11 cellular contexts compared by ENCODE assay signal in the genomic region with DNA sequence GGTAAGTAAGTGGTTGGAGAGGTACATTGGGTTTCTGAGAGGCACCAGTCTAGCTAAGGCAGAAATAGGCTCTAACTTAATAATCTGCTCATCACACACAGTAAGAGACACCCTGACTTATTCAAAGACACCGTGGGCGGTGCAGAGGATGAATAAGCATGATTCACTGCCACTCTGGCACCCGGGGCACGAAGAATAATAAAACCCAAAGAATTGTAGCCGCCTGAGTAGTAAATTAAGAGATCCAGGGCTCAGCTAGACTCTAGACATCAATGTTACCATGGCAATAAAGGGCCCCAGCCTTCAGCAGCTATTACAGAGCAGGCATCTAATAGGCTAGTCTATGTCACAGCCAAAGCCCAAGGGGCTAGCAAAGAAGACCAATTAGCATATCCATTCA. TPM values are rescaled to one million over a fixed set of nuclear protein-coding genes. Genes with fewer than 3 reads are reported as not detected.
A peak's percentile ranks its signal among the peaks of the same experiment; 100 is the strongest.
DNase-seq lines count a peak whose midpoint lies in the region; ATAC-seq and TF ChIP-seq lines count a peak whose summit lies in the region.
"Had no signal": no experiment of that assay in that cellular context is flagged by ENCODE, and none has a peak within 500 bp of the region (broad histone marks: within the 10 kb centered on the region; RNA-seq: fewer than 3 reads in every experiment).

No MANE protein-coding gene starts in this region.

- ATAC-seq in left cardiac atrium = no peak
- ATAC-seq in left ventricle myocardium superior = no peak
- ATAC-seq: SK-N-SH treated with all-trans-retinoic acid at 6 μM for 48 hours had no signal

- TF ChIP-seq CTCF in tibial artery (IDR thresholded peaks at IDR 0.05) = no peak

- H3K27me3 ChIP-seq in tibial artery = no peaks in the 10 kb centered on the region

- H3K36me3 ChIP-seq in tibial artery = no peaks in the 10 kb centered on the region

- no peaks in the 10 kb centered on the region for H3K9me3 ChIP-seq in tibial artery

- DNase-seq in NCI-H345 (lab: John Stamatoyannopoulos, UW) (peak; percentile 6), NCI-H345 treated with DMSO at 0.1 percent for 48 hours (lab: John Stamatoyannopoulos, UW; ENCODE audit: unreplicated experiment) (no peak), NCI-H2227 (lab: John Stamatoyannopoulos, UW; ENCODE audit: unreplicated experiment) (peak; percentile 74), cerebellar cortex (ENCODE audit: low spot score) (peak; percentile 14), left cardiac atrium (no peak), left ventricle myocardium superior (no peak), tibial artery (no peak)
- DNase-seq in stimulated activated CD4-positive, alpha-beta T cell treated with anti-CD3 and anti-CD28 coated beads, Interleukin-2, amount 100 ng/mL, for 24 hours = peak; percentile 44 to 48
- DNase-seq: aorta, occipital lobe had no signal

- H3K4me3 ChIP-seq in tibial artery = no peak overlapping the region

- no peak overlapping the region for H3K27ac ChIP-seq in tibial artery

- intact Hi-C loops in left cardiac atrium (cut with DNase I) = no loop called here
- intact Hi-C loops in left ventricle myocardium superior (cut with micrococcal nuclease) = no loop called here
- intact Hi-C loops in tibial artery (cut with DNase I; ENCODE audit: low total_unique reads) = no loop called here

- H3K4me1 ChIP-seq in tibial artery = no peaks in the 10 kb centered on the region

RNA-seq across cellular contexts. Expression of a gene that starts 3.2 kb away (rescaled TPM):
- total RNA-seq in left cardiac atrium (under 1 TPM in 1 of 2 donors, not detected in 1; 0.42 TPM), left ventricle myocardium superior (not detected)
- total RNA-seq: aorta had no signal

RNA-seq across cellular contexts. Expression of a gene that starts 47.4 kb away (rescaled TPM):
- total RNA-seq in left cardiac atrium (1 to 10 TPM in 1 of 2 donors, under 1 TPM in 1; 0.42 to 1.4 TPM), left ventricle myocardium superior (0.72 TPM)

Comparison
In these comparisons a context has a peak if more than half of its experiments do, and no peak if none do; other contexts are left out.
1. DNase-seq: peak in NCI-H345 (single experiment), NCI-H2227 (single experiment), cerebellar cortex (single experiment) and stimulated activated CD4-positive, alpha-beta T cell treated with anti-CD3 and anti-CD28 coated beads, Interleukin-2, amount 100 ng/mL, for 24 hours (2 of 2); none in NCI-H345 treated with DMSO at 0.1 percent for 48 hours (single experiment), left cardiac atrium (single experiment), left ventricle myocardium superior (single experiment) and tibial artery (0 of 2).